Comparison of ENCODE assay signal across 2 cellular contexts in the genomic region with DNA sequence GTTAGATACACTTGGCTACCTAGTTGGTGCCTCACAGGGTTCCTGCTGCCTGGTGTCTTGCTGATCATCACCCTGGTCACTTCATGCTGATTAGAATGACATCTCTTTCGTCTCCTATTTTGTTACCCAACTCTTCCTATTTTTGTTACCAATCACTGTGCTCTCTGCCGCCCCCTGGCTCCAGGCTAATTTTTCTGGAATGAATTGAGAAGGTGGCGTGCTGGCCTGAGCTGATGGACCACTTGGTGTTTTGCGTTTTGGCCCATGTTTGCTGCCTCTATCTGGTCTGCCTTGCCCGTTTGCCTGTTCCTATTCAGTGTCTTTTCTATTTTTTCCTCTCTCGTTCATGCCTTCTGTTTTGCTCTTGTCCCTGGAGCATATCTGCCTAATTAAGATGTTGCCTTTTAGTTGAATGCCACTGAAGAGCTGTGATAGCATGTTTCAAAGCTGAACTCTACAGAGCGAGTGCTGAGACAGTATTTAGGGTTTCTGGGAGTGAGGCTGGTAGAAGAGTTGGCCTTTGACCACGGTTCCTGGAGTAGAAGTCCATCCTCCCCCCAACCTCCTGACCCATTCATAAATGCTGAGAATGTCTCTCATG.
TF ChIP-seq lines count a peak whose summit lies in the region.

No MANE protein-coding gene starts in this region.

TF ChIP-seq in HCT116, 20 proteins besides CTCF, POLR2A, EP300 and RAD21:
- TF ChIP-seq, protein P1, sequence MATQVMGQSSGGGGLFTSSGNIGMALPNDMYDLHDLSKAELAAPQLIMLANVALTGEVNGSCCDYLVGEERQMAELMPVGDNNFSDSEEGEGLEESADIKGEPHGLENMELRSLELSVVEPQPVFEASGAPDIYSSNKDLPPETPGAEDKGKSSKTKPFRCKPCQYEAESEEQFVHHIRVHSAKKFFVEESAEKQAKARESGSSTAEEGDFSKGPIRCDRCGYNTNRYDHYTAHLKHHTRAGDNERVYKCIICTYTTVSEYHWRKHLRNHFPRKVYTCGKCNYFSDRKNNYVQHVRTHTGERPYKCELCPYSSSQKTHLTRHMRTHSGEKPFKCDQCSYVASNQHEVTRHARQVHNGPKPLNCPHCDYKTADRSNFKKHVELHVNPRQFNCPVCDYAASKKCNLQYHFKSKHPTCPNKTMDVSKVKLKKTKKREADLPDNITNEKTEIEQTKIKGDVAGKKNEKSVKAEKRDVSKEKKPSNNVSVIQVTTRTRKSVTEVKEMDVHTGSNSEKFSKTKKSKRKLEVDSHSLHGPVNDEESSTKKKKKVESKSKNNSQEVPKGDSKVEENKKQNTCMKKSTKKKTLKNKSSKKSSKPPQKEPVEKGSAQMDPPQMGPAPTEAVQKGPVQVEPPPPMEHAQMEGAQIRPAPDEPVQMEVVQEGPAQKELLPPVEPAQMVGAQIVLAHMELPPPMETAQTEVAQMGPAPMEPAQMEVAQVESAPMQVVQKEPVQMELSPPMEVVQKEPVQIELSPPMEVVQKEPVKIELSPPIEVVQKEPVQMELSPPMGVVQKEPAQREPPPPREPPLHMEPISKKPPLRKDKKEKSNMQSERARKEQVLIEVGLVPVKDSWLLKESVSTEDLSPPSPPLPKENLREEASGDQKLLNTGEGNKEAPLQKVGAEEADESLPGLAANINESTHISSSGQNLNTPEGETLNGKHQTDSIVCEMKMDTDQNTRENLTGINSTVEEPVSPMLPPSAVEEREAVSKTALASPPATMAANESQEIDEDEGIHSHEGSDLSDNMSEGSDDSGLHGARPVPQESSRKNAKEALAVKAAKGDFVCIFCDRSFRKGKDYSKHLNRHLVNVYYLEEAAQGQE (IDR thresholded peaks at IDR 0.05; ENCODE audit: low read depth) = no peak
- no peak for TF ChIP-seq EZH2phosphoT487 (IDR thresholded peaks at IDR 0.05; ENCODE audit: borderline replicate concordance)
- TF ChIP-seq SP1 (IDR thresholded peaks at IDR 0.05; ENCODE audit: low read depth) = no peak
- TF ChIP-seq, protein P2, sequence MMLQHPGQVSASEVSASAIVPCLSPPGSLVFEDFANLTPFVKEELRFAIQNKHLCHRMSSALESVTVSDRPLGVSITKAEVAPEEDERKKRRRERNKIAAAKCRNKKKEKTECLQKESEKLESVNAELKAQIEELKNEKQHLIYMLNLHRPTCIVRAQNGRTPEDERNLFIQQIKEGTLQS (IDR thresholded peaks at IDR 0.05) = no peak
- TF ChIP-seq, protein P3, sequence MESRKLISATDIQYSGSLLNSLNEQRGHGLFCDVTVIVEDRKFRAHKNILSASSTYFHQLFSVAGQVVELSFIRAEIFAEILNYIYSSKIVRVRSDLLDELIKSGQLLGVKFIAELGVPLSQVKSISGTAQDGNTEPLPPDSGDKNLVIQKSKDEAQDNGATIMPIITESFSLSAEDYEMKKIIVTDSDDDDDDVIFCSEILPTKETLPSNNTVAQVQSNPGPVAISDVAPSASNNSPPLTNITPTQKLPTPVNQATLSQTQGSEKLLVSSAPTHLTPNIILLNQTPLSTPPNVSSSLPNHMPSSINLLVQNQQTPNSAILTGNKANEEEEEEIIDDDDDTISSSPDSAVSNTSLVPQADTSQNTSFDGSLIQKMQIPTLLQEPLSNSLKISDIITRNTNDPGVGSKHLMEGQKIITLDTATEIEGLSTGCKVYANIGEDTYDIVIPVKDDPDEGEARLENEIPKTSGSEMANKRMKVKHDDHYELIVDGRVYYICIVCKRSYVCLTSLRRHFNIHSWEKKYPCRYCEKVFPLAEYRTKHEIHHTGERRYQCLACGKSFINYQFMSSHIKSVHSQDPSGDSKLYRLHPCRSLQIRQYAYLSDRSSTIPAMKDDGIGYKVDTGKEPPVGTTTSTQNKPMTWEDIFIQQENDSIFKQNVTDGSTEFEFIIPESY (IDR thresholded peaks at IDR 0.05; ENCODE audit: extremely low read depth, insufficient replicate concordance, low read length) = no peak
- no peak for TF ChIP-seq FOSL1 (IDR thresholded peaks at IDR 0.05; ENCODE audit: low read depth)
- TF ChIP-seq POLR2AphosphoS5 (IDR thresholded peaks at IDR 0.05; ENCODE audit: low read depth, low read length) = no peak
- TF ChIP-seq ZFX (IDR thresholded peaks at IDR 0.05) = no peak

TF ChIP-seq in H1, 55 proteins besides CTCF, POLR2A, EP300 and RAD21:
- TF ChIP-seq KDM1A (IDR thresholded peaks at IDR 0.05; ENCODE audit: borderline replicate concordance, low read length) (no peak), CEBPB (IDR thresholded peaks at IDR 0.05; ENCODE audit: low read depth, low read length) (peak; percentile 24; the same call in 1 of the 2 replicates)
